In the genomic region with DNA sequence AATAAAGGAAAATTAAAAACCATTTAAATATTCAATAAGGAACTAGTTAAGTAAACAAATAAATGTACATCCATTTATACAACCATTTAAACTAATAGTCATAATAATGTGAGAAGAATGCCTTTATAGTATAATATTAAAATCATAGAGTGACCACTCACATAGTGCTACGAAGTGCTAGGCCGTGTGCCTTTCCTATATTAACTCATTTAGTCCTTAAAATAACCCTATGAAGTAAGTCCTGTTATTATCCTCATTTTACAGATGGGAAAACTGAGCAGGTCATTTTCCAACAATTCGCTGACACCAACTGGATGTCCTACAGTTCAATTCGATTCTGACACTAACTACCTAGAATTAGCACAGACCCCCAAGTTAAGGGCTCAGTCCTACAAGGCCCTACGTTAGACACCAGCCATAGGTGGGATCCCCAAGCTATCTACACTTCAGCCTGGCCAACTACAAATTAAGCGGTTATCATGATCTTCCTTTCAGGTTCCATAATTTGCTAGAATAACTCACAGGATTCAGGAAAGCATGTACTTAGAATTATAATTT, we compare ENCODE assay signal across 20 cellular contexts. TPM values are rescaled to one million over a fixed set of nuclear protein-coding genes. Genes with fewer than 3 reads are reported as not detected.
DNase-seq lines count a peak whose midpoint lies in the region; ATAC-seq and TF ChIP-seq lines count a peak whose summit lies in the region.
"Had no signal": no experiment of that assay in that cellular context is flagged by ENCODE, and none has a peak within 500 bp of the region (broad histone marks: within the 10 kb centered on the region; RNA-seq: fewer than 3 reads in every experiment).

No MANE protein-coding gene starts in this region.

- no peaks in the 10 kb centered on the region for H4K20me1 ChIP-seq in fibroblast of lung (ENCODE audit: control insufficient read depth, extremely low read depth, insufficient read depth, low read length)

- CTCF ChIA-PET in activated CD8-positive, alpha-beta T cell treated with anti-CD3 and anti-CD28 coated beads for 36 hours (lab: Charles Lee) = interaction anchor here (1.0 to 1.7 kb wide), 6 partner anchors 33 to 140 kb away, joined by 3 to 11 read pairs (median 3); no protein-coding TSS in a partner anchor
- CTCF ChIA-PET in activated CD8-positive, alpha-beta T cell treated with anti-CD3 and anti-CD28 coated beads, Interleukin-2, amount 10 ng/mL, durations not matched to agents 7 days and 5 days (lab: Charles Lee) = interaction anchor here (1.0 to 2.3 kb wide), 6 partner anchors 14 to 491 kb away, joined by 3 to 15 read pairs (median 4); no protein-coding TSS in a partner anchor
- CTCF ChIA-PET in CD8-positive, alpha-beta memory T cell (lab: Charles Lee) = no interaction called here

- peak overlapping the region; percentile 2 for H3K4me3 Mint-ChIP-seq in activated CD8-positive, alpha-beta T cell treated with anti-CD3 and anti-CD28 coated beads for 36 hours
- H3K4me3 Mint-ChIP-seq in activated CD8-positive, alpha-beta T cell treated with anti-CD3 and anti-CD28 coated beads, Interleukin-2, amount 10 ng/mL, durations not matched to agents 7 days and 5 days = no peak overlapping the region
- no peak overlapping the region for H3K4me3 Mint-ChIP-seq in CD8-positive, alpha-beta memory T cell
- H3K4me3 Mint-ChIP-seq in activated T-helper 1 cell treated with anti-CD3 and anti-CD28 coated beads, Interleukin-12 subunit alpha, Interleukin-12 subunit beta, Interleukin-2, Interleukin-4 antibody, amounts not matched to agents 30 ng/mL and 10 ng/mL and 1 ng/mL, durations not matched to agents 14 hours and 24 hours and 36 hours = peak overlapping the region; percentile 76
- H3K4me3 Mint-ChIP-seq: CD4-positive, CD25-positive, alpha-beta regulatory T cell; neural progenitor cell had no signal

- no peak overlapping the region for H3K9ac ChIP-seq in fibroblast of lung (ENCODE audit: insufficient read depth, low read length)
- H3K9ac ChIP-seq: neural progenitor cell had no signal

- peaks cover 18% of the 10 kb centered on the region for H3K36me3 Mint-ChIP-seq in activated CD8-positive, alpha-beta T cell treated with anti-CD3 and anti-CD28 coated beads for 36 hours (ENCODE audit: low read depth)
- peaks cover 11% of the 10 kb centered on the region for H3K36me3 Mint-ChIP-seq in activated CD8-positive, alpha-beta T cell treated with anti-CD3 and anti-CD28 coated beads, Interleukin-2, amount 10 ng/mL, durations not matched to agents 7 days and 5 days (ENCODE audit: low read depth)
- peaks cover 0 to 4% (median 0%) of the 10 kb centered on the region in 3 donors for H3K36me3 Mint-ChIP-seq in CD8-positive, alpha-beta memory T cell
- peaks cover 47% of the 10 kb centered on the region for H3K36me3 Mint-ChIP-seq in activated T-helper 1 cell treated with anti-CD3 and anti-CD28 coated beads, Interleukin-12 subunit alpha, Interleukin-12 subunit beta, Interleukin-2, Interleukin-4 antibody, amounts not matched to agents 30 ng/mL and 10 ng/mL and 1 ng/mL, durations not matched to agents 14 hours and 24 hours and 36 hours (ENCODE audit: low read depth)
- H3K36me3 Mint-ChIP-seq: CD4-positive, CD25-positive, alpha-beta regulatory T cell; neural progenitor cell had no signal

- H3K27ac ChIP-seq in CD8-positive, alpha-beta memory T cell (ENCODE audit: low read depth, low read length) = peak overlapping the region; percentile 61
- peak overlapping the region; percentile 13 for H3K27ac ChIP-seq in fibroblast of lung (ENCODE audit: insufficient read depth, low read length)
- H3K27ac ChIP-seq: neural progenitor cell, thoracic aorta had no signal

- H3K4me1 Mint-ChIP-seq in activated CD8-positive, alpha-beta T cell treated with anti-CD3 and anti-CD28 coated beads for 36 hours (ENCODE audit: low read depth) = peaks cover 39% of the 10 kb centered on the region
- H3K4me1 Mint-ChIP-seq in activated CD8-positive, alpha-beta T cell treated with anti-CD3 and anti-CD28 coated beads, Interleukin-2, amount 10 ng/mL, durations not matched to agents 7 days and 5 days (ENCODE audit: low read depth) = peaks cover 20% of the 10 kb centered on the region
- peaks cover 10 to 12% (median 10%) of the 10 kb centered on the region in 3 donors for H3K4me1 Mint-ChIP-seq in CD8-positive, alpha-beta memory T cell
- peaks cover 50% of the 10 kb centered on the region for H3K4me1 Mint-ChIP-seq in activated T-helper 1 cell treated with anti-CD3 and anti-CD28 coated beads, Interleukin-12 subunit alpha, Interleukin-12 subunit beta, Interleukin-2, Interleukin-4 antibody, amounts not matched to agents 30 ng/mL and 10 ng/mL and 1 ng/mL, durations not matched to agents 14 hours and 24 hours and 36 hours (ENCODE audit: low read depth)

- no peak overlapping the region for H3K4me3 ChIP-seq in CD8-positive, alpha-beta memory T cell (ENCODE audit: low read length)
- H3K4me3 ChIP-seq in fibroblast of lung (replicated peaks in 1 of 4; ENCODE audit: control extremely low read depth in 1 of 4, insufficient read depth in 1 of 4, low read depth in 3 of 4, low read length in 4 of 4) = no peak overlapping the region
- H3K4me3 ChIP-seq: neural progenitor cell, thoracic aorta had no signal

- DNase-seq in activated CD8-positive, alpha-beta T cell treated with anti-CD3 and anti-CD28 coated beads for 36 hours = no peak
- DNase-seq in activated CD8-positive, alpha-beta T cell treated with anti-CD3 and anti-CD28 coated beads, Interleukin-2, amount 10 ng/mL, durations not matched to agents 7 days and 5 days = no peak
- no peak for DNase-seq in CD8-positive, alpha-beta memory T cell
- no peak for DNase-seq in activated T-helper 1 cell treated with anti-CD3 and anti-CD28 coated beads, Interleukin-12 subunit alpha, Interleukin-12 subunit beta, Interleukin-2, Interleukin-4 antibody, amounts not matched to agents 30 ng/mL and 10 ng/mL and 1 ng/mL, durations not matched to agents 14 hours and 24 hours and 36 hours (ENCODE audit: low spot score)
- no peak for DNase-seq in fibroblast of lung (ENCODE audit: low read depth in 2 of 2)
- DNase-seq: activated CD4-positive, alpha-beta T cell treated with anti-CD3 and anti-CD28 coated beads for 1 hour; amniotic stem cell; cerebellar nuclear complex; DMS79; effector CD4-positive, alpha-beta T cell; MM.1S; NCI-H146; NCI-H2171 treated with DMSO at 0.1 percent for 48 hours had no signal

- POLR2A ChIA-PET in activated CD8-positive, alpha-beta T cell treated with anti-CD3 and anti-CD28 coated beads for 36 hours (lab: Charles Lee) = interaction anchor here (0.7 to 2.0 kb wide), 2 partner anchors 9 to 77 kb away, joined by 3 to 4 read pairs; no protein-coding TSS in a partner anchor
- POLR2A ChIA-PET in activated CD8-positive, alpha-beta T cell treated with anti-CD3 and anti-CD28 coated beads, Interleukin-2, amount 10 ng/mL, durations not matched to agents 7 days and 5 days (lab: Charles Lee) = no interaction called here
- POLR2A ChIA-PET in CD8-positive, alpha-beta memory T cell (lab: Charles Lee) = no interaction called here

- no peak overlapping the region for H2AFZ ChIP-seq in fibroblast of lung (ENCODE audit: low read length)
- H2AFZ ChIP-seq: neural progenitor cell had no signal

- H3K79me2 ChIP-seq in fibroblast of lung (ENCODE audit: control insufficient read depth, insufficient read depth, low read length) = peaks cover 3% of the 10 kb centered on the region

- no peaks in the 10 kb centered on the region for H3K9me3 Mint-ChIP-seq in activated CD8-positive, alpha-beta T cell treated with anti-CD3 and anti-CD28 coated beads for 36 hours
- H3K9me3 Mint-ChIP-seq in activated CD8-positive, alpha-beta T cell treated with anti-CD3 and anti-CD28 coated beads, Interleukin-2, amount 10 ng/mL, durations not matched to agents 7 days and 5 days (ENCODE audit: insufficient read depth) = no peaks in the 10 kb centered on the region
- no peaks in the 10 kb centered on the region for H3K9me3 Mint-ChIP-seq in CD8-positive, alpha-beta memory T cell
- no peaks in the 10 kb centered on the region for H3K9me3 Mint-ChIP-seq in activated T-helper 1 cell treated with anti-CD3 and anti-CD28 coated beads, Interleukin-12 subunit alpha, Interleukin-12 subunit beta, Interleukin-2, Interleukin-4 antibody, amounts not matched to agents 30 ng/mL and 10 ng/mL and 1 ng/mL, durations not matched to agents 14 hours and 24 hours and 36 hours
- H3K9me3 Mint-ChIP-seq: neural progenitor cell had no signal

- peaks cover 16% of the 10 kb centered on the region for H3K27me3 Mint-ChIP-seq in activated CD8-positive, alpha-beta T cell treated with anti-CD3 and anti-CD28 coated beads for 36 hours
- H3K27me3 Mint-ChIP-seq in activated CD8-positive, alpha-beta T cell treated with anti-CD3 and anti-CD28 coated beads, Interleukin-2, amount 10 ng/mL, durations not matched to agents 7 days and 5 days (ENCODE audit: low read depth) = peaks cover 11% of the 10 kb centered on the region
- peaks cover 12 to 22% of the 10 kb centered on the region in 2 donors for H3K27me3 Mint-ChIP-seq in CD8-positive, alpha-beta memory T cell
- no peaks in the 10 kb centered on the region for H3K27me3 Mint-ChIP-seq in activated T-helper 1 cell treated with anti-CD3 and anti-CD28 coated beads, Interleukin-12 subunit alpha, Interleukin-12 subunit beta, Interleukin-2, Interleukin-4 antibody, amounts not matched to agents 30 ng/mL and 10 ng/mL and 1 ng/mL, durations not matched to agents 14 hours and 24 hours and 36 hours (ENCODE audit: insufficient read depth)

- intact Hi-C loops in activated CD8-positive, alpha-beta T cell treated with anti-CD3 and anti-CD28 coated beads for 36 hours (cut with micrococcal nuclease) = no loop called here
- intact Hi-C loops in activated T-helper 1 cell treated with anti-CD3 and anti-CD28 coated beads, Interleukin-12 subunit alpha, Interleukin-12 subunit beta, Interleukin-2, Interleukin-4 antibody, amounts not matched to agents 30 ng/mL and 10 ng/mL and 1 ng/mL, durations not matched to agents 14 hours and 24 hours and 36 hours (cut with micrococcal nuclease) = loop anchor here (2.0 to 10.0 kb wide), 5 partner anchors 172 to 984 kb away; a partner anchor contains a TSS

- peaks cover 13% of the 10 kb centered on the region for H3K27me3 ChIP-seq in CD8-positive, alpha-beta memory T cell (ENCODE audit: insufficient read depth, low read length, poor library complexity, severe bottlenecking)
- H3K27me3 ChIP-seq in fibroblast of lung (ENCODE audit: control insufficient read depth, insufficient read depth, low read length) = no peaks in the 10 kb centered on the region

- no peak for ATAC-seq in activated CD8-positive, alpha-beta T cell treated with anti-CD3 and anti-CD28 coated beads for 36 hours
- ATAC-seq in activated CD8-positive, alpha-beta T cell treated with anti-CD3 and anti-CD28 coated beads, Interleukin-2, amount 10 ng/mL, durations not matched to agents 7 days and 5 days = no peak
- ATAC-seq in HG02870 (IDR thresholded peaks at IDR 0.05; ENCODE audit: unreplicated experiment) = no peak
- ATAC-seq in GM19397 (IDR thresholded peaks at IDR 0.05; ENCODE audit: unreplicated experiment) = no peak
- ATAC-seq in GM19324 (IDR thresholded peaks at IDR 0.05; ENCODE audit: low FRiP score, unreplicated experiment) = no peak
- ATAC-seq: left lobe of liver had no signal

- H3K27ac Mint-ChIP-seq in activated CD8-positive, alpha-beta T cell treated with anti-CD3 and anti-CD28 coated beads for 36 hours = peak overlapping the region; percentile 90
- H3K27ac Mint-ChIP-seq in activated CD8-positive, alpha-beta T cell treated with anti-CD3 and anti-CD28 coated beads, Interleukin-2, amount 10 ng/mL, durations not matched to agents 7 days and 5 days = no peak overlapping the region
- no peak overlapping the region for H3K27ac Mint-ChIP-seq in CD8-positive, alpha-beta memory T cell
- H3K27ac Mint-ChIP-seq in activated T-helper 1 cell treated with anti-CD3 and anti-CD28 coated beads, Interleukin-12 subunit alpha, Interleukin-12 subunit beta, Interleukin-2, Interleukin-4 antibody, amounts not matched to agents 30 ng/mL and 10 ng/mL and 1 ng/mL, durations not matched to agents 14 hours and 24 hours and 36 hours = peak overlapping the region; percentile 89
- H3K27ac Mint-ChIP-seq: CD4-positive, CD25-positive, alpha-beta regulatory T cell; neural progenitor cell had no signal

- H3K4me1 ChIP-seq in CD8-positive, alpha-beta memory T cell (ENCODE audit: insufficient read depth, low read length) = peaks cover 10% of the 10 kb centered on the region
- H3K4me1 ChIP-seq in fibroblast of lung (ENCODE audit: control insufficient read depth, extremely low read depth, insufficient read depth, low read length) = peaks cover 3% of the 10 kb centered on the region

- no peak for TF ChIP-seq CTCF in activated CD8-positive, alpha-beta T cell treated with anti-CD3 and anti-CD28 coated beads for 36 hours (IDR thresholded peaks at IDR 0.05)
- TF ChIP-seq CTCF in fibroblast of lung (conservative IDR thresholded peaks at IDR 0.05 in 1 of 2, IDR thresholded peaks at IDR 0.05 in 1 of 2; ENCODE audit: low read depth in 1 of 2, low read length in 2 of 2) = no peak

- H3K9me3 ChIP-seq in CD8-positive, alpha-beta memory T cell (ENCODE audit: low read length) = no peaks in the 10 kb centered on the region
- no peaks in the 10 kb centered on the region for H3K9me3 ChIP-seq in fibroblast of lung (ENCODE audit: control insufficient read depth, insufficient read depth, low read depth, low read length)
- H3K9me3 ChIP-seq: thoracic aorta had no signal

- H3K4me2 ChIP-seq in fibroblast of lung (ENCODE audit: extremely low read depth, insufficient read depth, low read length) = peak overlapping the region; percentile 11
- H3K4me2 ChIP-seq: neural progenitor cell had no signal

- H3K36me3 ChIP-seq in CD8-positive, alpha-beta memory T cell (ENCODE audit: insufficient read depth, low read length) = no peaks in the 10 kb centered on the region
- no peaks in the 10 kb centered on the region for H3K36me3 ChIP-seq in fibroblast of lung (ENCODE audit: control insufficient read depth, insufficient read depth, low read length)
- H3K36me3 ChIP-seq: neural progenitor cell, thoracic aorta had no signal

RNA-seq across cellular contexts. Expression of a gene that starts 4.1 kb away (rescaled TPM):
- 10 to 100 TPM; 12.2 to 13.1 TPM for total RNA-seq in activated CD8-positive, alpha-beta T cell treated with anti-CD3 and anti-CD28 coated beads for 36 hours
- 1 to 10 TPM; 6.6 to 7.1 TPM for total RNA-seq in activated CD8-positive, alpha-beta T cell treated with anti-CD3 and anti-CD28 coated beads, Interleukin-2, amount 10 ng/mL, durations not matched to agents 7 days and 5 days
- total RNA-seq in CD8-positive, alpha-beta memory T cell = 10 to 100 TPM; 21.0 to 25.0 TPM
- not detected for polyA plus RNA-seq in CD8-positive, alpha-beta memory T cell
- 74.0 and 79.4 TPM in 2 replicates for total RNA-seq in activated T-helper 1 cell treated with anti-CD3 and anti-CD28 coated beads, Interleukin-12 subunit alpha, Interleukin-12 subunit beta, Interleukin-2, Interleukin-4 antibody, amounts not matched to agents 30 ng/mL and 10 ng/mL and 1 ng/mL, durations not matched to agents 14 hours and 24 hours and 36 hours
- total RNA-seq in fibroblast of lung = 4.9 and 10.9 TPM in 2 replicates
- 1.9 and 5.3 TPM in 2 replicates for polyA plus RNA-seq in fibroblast of lung
- 1.4 and 3.6 TPM in 2 replicates for polyA plus RNA-seq in fibroblast of lung (2012)
- polyA minus RNA-seq in fibroblast of lung (ENCODE audit: low replicate concordance) = 2.6 and 9.2 TPM in 2 replicates

Comparison
In these comparisons a context has a peak if more than half of its experiments do, and no peak if none do; other contexts are left out.
1. H3K27ac Mint-ChIP-seq: peak in activated CD8-positive, alpha-beta T cell treated with anti-CD3 and anti-CD28 coated beads for 36 hours (single experiment) and activated T-helper 1 cell treated with anti-CD3 and anti-CD28 coated beads, Interleukin-12 subunit alpha, Interleukin-12 subunit beta, Interleukin-2, Interleukin-4 antibody, amounts not matched to agents 30 ng/mL and 10 ng/mL and 1 ng/mL, durations not matched to agents 14 hours and 24 hours and 36 hours (single experiment); none in activated CD8-positive, alpha-beta T cell treated with anti-CD3 and anti-CD28 coated beads, Interleukin-2, amount 10 ng/mL, durations not matched to agents 7 days and 5 days (single experiment) and CD8-positive, alpha-beta memory T cell (0 of 8).
2. H3K4me3 Mint-ChIP-seq: peak in activated CD8-positive, alpha-beta T cell treated with anti-CD3 and anti-CD28 coated beads for 36 hours (single experiment) and activated T-helper 1 cell treated with anti-CD3 and anti-CD28 coated beads, Interleukin-12 subunit alpha, Interleukin-12 subunit beta, Interleukin-2, Interleukin-4 antibody, amounts not matched to agents 30 ng/mL and 10 ng/mL and 1 ng/mL, durations not matched to agents 14 hours and 24 hours and 36 hours (single experiment); none in activated CD8-positive, alpha-beta T cell treated with anti-CD3 and anti-CD28 coated beads, Interleukin-2, amount 10 ng/mL, durations not matched to agents 7 days and 5 days (single experiment) and CD8-positive, alpha-beta memory T cell (0 of 7).